ENCODE assay signal across 21 cellular contexts in the genomic region with DNA sequence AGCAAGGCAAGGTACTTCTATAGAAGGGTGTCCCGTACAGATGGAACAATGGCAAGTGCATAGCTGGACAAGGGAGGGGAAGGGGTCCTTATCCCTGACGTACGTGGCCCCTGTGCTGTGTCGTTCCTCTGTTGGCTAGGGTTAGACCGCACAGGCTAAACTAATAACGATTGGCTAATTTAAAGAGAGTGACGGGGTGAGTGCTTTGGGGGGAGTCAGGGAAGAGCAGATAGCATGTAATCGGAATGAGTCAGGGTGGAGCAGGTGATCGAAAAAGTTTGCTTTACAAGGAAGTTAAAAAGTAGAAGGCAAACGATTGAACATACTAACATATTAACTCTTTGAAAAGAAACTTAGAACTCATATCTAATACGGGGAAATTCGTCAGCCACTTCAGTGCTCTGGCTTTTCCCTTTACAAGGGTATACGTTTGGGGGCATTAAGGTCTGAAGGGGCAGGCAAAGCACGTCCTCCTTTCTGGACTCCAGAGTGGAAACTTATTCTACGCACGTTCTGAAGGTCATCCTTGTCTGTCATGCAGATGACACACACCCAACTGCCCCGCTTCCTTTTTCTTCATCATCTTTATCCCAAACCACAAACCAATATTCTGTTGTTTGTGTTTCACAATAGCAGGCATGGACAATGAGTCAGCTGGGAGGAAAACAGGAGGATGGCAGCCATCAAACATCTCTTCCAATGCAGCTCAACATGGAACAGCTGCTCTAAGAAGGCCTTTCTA. TPM values are rescaled to one million over a fixed set of nuclear protein-coding genes. Genes with fewer than 3 reads are reported as not detected.
DNase-seq lines count a peak whose midpoint lies in the region; ATAC-seq and TF ChIP-seq lines count a peak whose summit lies in the region.
"Had no signal": no experiment of that assay in that cellular context is flagged by ENCODE, and none has a peak within 500 bp of the region (broad histone marks: within the 10 kb centered on the region; RNA-seq: fewer than 3 reads in every experiment).

No MANE protein-coding gene starts in this region.

- H3K4me3 Mint-ChIP-seq in nephron progenitor cell = no peak overlapping the region
- H3K4me3 Mint-ChIP-seq: stimulated activated effector memory CD8-positive, alpha-beta T cell treated with anti-CD3 and anti-CD28 coated beads, Interleukin-12 subunit alpha, Interleukin-12 subunit beta, amount 100 ng/mL, for 72 hours had no signal

- H3K4me3 ChIP-seq in left lung (no peak overlapping the region), smooth muscle cell (no peak overlapping the region)
- H3K4me3 ChIP-seq: BLaER1, mucosa of descending colon had no signal

- H3K36me3 ChIP-seq in left lung = no peaks in the 10 kb centered on the region
- no peaks in the 10 kb centered on the region for H3K36me3 ChIP-seq in smooth muscle cell (ENCODE audit: low read depth)
- H3K36me3 ChIP-seq: BLaER1 had no signal

- H3K36me3 Mint-ChIP-seq in nephron progenitor cell (ENCODE audit: low read depth) = no peaks in the 10 kb centered on the region
- H3K36me3 Mint-ChIP-seq: stimulated activated effector memory CD8-positive, alpha-beta T cell treated with anti-CD3 and anti-CD28 coated beads, Interleukin-12 subunit alpha, Interleukin-12 subunit beta, amount 100 ng/mL, for 72 hours had no signal

- H2AFZ ChIP-seq in smooth muscle cell (ENCODE audit: low read depth) = no peak overlapping the region

- H3K4me1 ChIP-seq in left lung = no peaks in the 10 kb centered on the region
- H3K4me1 ChIP-seq in smooth muscle cell (ENCODE audit: low read depth) = peaks cover 4% of the 10 kb centered on the region
- H3K4me1 ChIP-seq: BLaER1, foreskin keratinocyte had no signal

- in situ Hi-C loops in KBM-7 (cut with MboI; ENCODE audit: low pct_unique_long_range_greater_than_20kb, low sequenced_read_pairs) = loop anchor here (10.0 kb wide), 1 partner anchor 48 kb away; no protein-coding TSS in a partner anchor

- TF ChIP-seq CTCF in left lung (IDR thresholded peaks at IDR 0.05) = no peak
- TF ChIP-seq CTCF in nephron progenitor cell (IDR thresholded peaks at IDR 0.05) = no peak
- no peak for TF ChIP-seq CTCF in smooth muscle cell (IDR thresholded peaks at IDR 0.05; ENCODE audit: borderline replicate concordance, insufficient read depth, poor library complexity, severe bottlenecking)

- H3K4me1 Mint-ChIP-seq in nephron progenitor cell = no peaks in the 10 kb centered on the region
- H3K4me1 Mint-ChIP-seq: stimulated activated effector memory CD8-positive, alpha-beta T cell treated with anti-CD3 and anti-CD28 coated beads, Interleukin-12 subunit alpha, Interleukin-12 subunit beta, amount 100 ng/mL, for 72 hours had no signal

- H3K9me3 Mint-ChIP-seq in nephron progenitor cell = peaks cover 36% of the 10 kb centered on the region

- WGBS in smooth muscle cell (ENCODE audit: low lambda C conversion rate) = 88% methylated on average over 17 of the region's 17 CpGs

- no peaks in the 10 kb centered on the region for H3K79me2 ChIP-seq in smooth muscle cell (ENCODE audit: low read depth)

- H3K9ac ChIP-seq in smooth muscle cell (ENCODE audit: low read depth) = no peak overlapping the region
- H3K9ac ChIP-seq: BLaER1 had no signal

- peaks cover 0 to 23% of the 10 kb centered on the region in 2 donors for H3K9me3 ChIP-seq in left lung
- H3K9me3 ChIP-seq in smooth muscle cell (replicated peaks; ENCODE audit: low read depth) = no peaks in the 10 kb centered on the region

- ATAC-seq in left lung = peak; percentile 34
- ATAC-seq: foreskin keratinocyte; mucosa of descending colon; stimulated activated effector memory CD8-positive, alpha-beta T cell treated with anti-CD3 and anti-CD28 coated beads, Interleukin-12 subunit alpha, Interleukin-12 subunit beta, amount 100 ng/mL, for 72 hours had no signal

- DNase-seq in CD1c-positive myeloid dendritic cell (ENCODE audit: extremely low spot score) (peak; percentile 88), KBM-7 (peak; percentile 94), SW480 (ENCODE audit: low spot score) (peak; percentile 78), left lung (no peak), nephron progenitor cell (no peak), GM19240 (ENCODE audit: insufficient read length, low spot score) (no peak), smooth muscle cell (lab: John Stamatoyannopoulos, UW; ENCODE audit: unreplicated experiment) (no peak), posterior cingulate gyrus (no peak)
- DNase-seq: activated CD4-positive, CD25-positive, alpha-beta regulatory T cell; anterior cingulate cortex; GF-D8; mucosa of descending colon; NCI-H1417 treated with DMSO at 0.1 percent for 48 hours; NCI-H510A; SHP77; stimulated activated CD4-positive, alpha-beta T cell treated with anti-CD3 and anti-CD28 coated beads, Interleukin-1b, Interleukin-23, amount 100 ng/mL, for 48 hours had no signal

- no peaks in the 10 kb centered on the region for H4K20me1 ChIP-seq in smooth muscle cell (ENCODE audit: low read depth)
- H4K20me1 ChIP-seq: BLaER1 had no signal

- H3K4me2 ChIP-seq in smooth muscle cell = no peak overlapping the region
- H3K4me2 ChIP-seq: BLaER1 had no signal

- H3K27ac ChIP-seq in left lung (no peak overlapping the region), smooth muscle cell (ENCODE audit: low read depth) (no peak overlapping the region)
- H3K27ac ChIP-seq: BLaER1, foreskin keratinocyte had no signal

- no peaks in the 10 kb centered on the region for H3F3A ChIP-seq in smooth muscle cell (ENCODE audit: low read depth)

- H3K27me3 Mint-ChIP-seq in nephron progenitor cell (ENCODE audit: low read depth, poor library complexity) = peaks cover 8% of the 10 kb centered on the region
- H3K27me3 Mint-ChIP-seq: progenitor cell of endocrine pancreas had no signal

- H3K27me3 ChIP-seq in left lung (peaks cover 0 to 5% of the 10 kb centered on the region in 2 donors), smooth muscle cell (ENCODE audit: low read depth) (no peaks in the 10 kb centered on the region)
- H3K27me3 ChIP-seq: BLaER1, foreskin keratinocyte had no signal

- H3K27ac Mint-ChIP-seq in nephron progenitor cell = no peak overlapping the region
- H3K27ac Mint-ChIP-seq: progenitor cell of endocrine pancreas; stimulated activated effector memory CD8-positive, alpha-beta T cell treated with anti-CD3 and anti-CD28 coated beads, Interleukin-12 subunit alpha, Interleukin-12 subunit beta, amount 100 ng/mL, for 72 hours had no signal

- intact Hi-C loops in left lung (cut with DNase I) = no loop called here
- intact Hi-C loops in posterior cingulate gyrus (cut with DNase I) = no loop called here

RNA-seq across cellular contexts. Expression of a gene that starts 10.2 kb away (rescaled TPM):
- total RNA-seq in left lung (under 1 TPM; 0.17 to 0.58 TPM), smooth muscle cell (not detected in 2 replicates)
- not detected in 2 replicates for polyA plus RNA-seq in smooth muscle cell
- total RNA-seq: foreskin keratinocyte, H1, progenitor cell of endocrine pancreas had no signal
- polyA plus RNA-seq: foreskin keratinocyte had no signal

RNA-seq across cellular contexts. Expression of a gene that starts 45.9 kb away (rescaled TPM):
- 10 to 100 TPM; 13.5 to 47.6 TPM for total RNA-seq in left lung
- total RNA-seq in smooth muscle cell = 0.40 and 2.2 TPM in 2 replicates
- polyA plus RNA-seq in smooth muscle cell = 0.47 and 0.95 TPM in 2 replicates
- total RNA-seq: foreskin keratinocyte had no signal
- polyA plus RNA-seq: foreskin keratinocyte had no signal

Comparison
In these comparisons a context has a peak if more than half of its experiments do, and no peak if none do; other contexts are left out.
1. DNase-seq: peak in CD1c-positive myeloid dendritic cell (single experiment), KBM-7 (single experiment) and SW480 (single experiment); none in left lung (0 of 2), nephron progenitor cell (single experiment), GM19240 (single experiment), smooth muscle cell (single experiment) and posterior cingulate gyrus (0 of 10).